ENCODE assay signal across 14 cellular contexts in genomic region chr3:143283432-143284128, GRCh38.
A peak's percentile ranks its signal among the peaks of the same experiment; 100 is the strongest.
DNase-seq lines count a peak whose midpoint lies in the region; TF ChIP-seq lines count a peak whose summit lies in the region.
"Had no signal": no experiment of that assay in that cellular context is flagged by ENCODE, and none has a peak within 500 bp of the region (broad histone marks: within the 10 kb centered on the region; RNA-seq: fewer than 3 reads in every experiment).

No MANE protein-coding gene starts in this region.

- no peak overlapping the region for H3K4me3 ChIP-seq in thyroid gland (replicated peaks in 1 of 3)
- H3K4me3 ChIP-seq: esophagus muscularis mucosa, vagina had no signal

- intact Hi-C loops in thyroid gland (cut with DNase I): no loop called here

- no peaks in the 10 kb centered on the region for H3K9me3 ChIP-seq in thyroid gland
- H3K9me3 ChIP-seq: esophagus muscularis mucosa, vagina had no signal

- 62 to 68% methylated on average over 4 of the region's 4 CpGs for WGBS in thyroid gland, 2 donors

- H3K27me3 ChIP-seq in thyroid gland: no peaks in the 10 kb centered on the region
- H3K27me3 ChIP-seq: esophagus muscularis mucosa, vagina had no signal

- peaks cover 0 to 5% of the 10 kb centered on the region in 2 donors for H3K4me1 ChIP-seq in thyroid gland
- H3K4me1 ChIP-seq: esophagus muscularis mucosa had no signal

- no peak for TF ChIP-seq CTCF in thyroid gland (IDR thresholded peaks at IDR 0.05)

- TF ChIP-seq POLR2A in thyroid gland (IDR thresholded peaks at IDR 0.05): no peak

- peak; percentile 6 for DNase-seq in activated T-cell treated with anti-CD3 and anti-CD28 coated beads for 48 hours (ENCODE audit: low read depth)
- DNase-seq in activated T-cell treated with anti-CD3 and anti-CD28 coated beads for 4 hours: no peak
- peak; percentile 54 for DNase-seq in OCI-M2 (lab: John Stamatoyannopoulos, UW; ENCODE audit: unreplicated experiment)
- peak; percentile 62 for DNase-seq in astrocyte of the hippocampus (ENCODE audit: low read depth, low spot score)
- DNase-seq in stimulated activated CD8-positive, alpha-beta memory T cell treated with anti-CD3 and anti-CD28 coated beads, Interleukin-4, amount 100 ng/mL, for 48 hours: peak; percentile 28
- DNase-seq in GM19238 (ENCODE audit: insufficient read length, low spot score): no peak
- no peak for DNase-seq in thyroid gland
- no peak for DNase-seq in NCI-H526 (lab: John Stamatoyannopoulos, UW)
- DNase-seq: activated CD4-positive, alpha-beta memory T cell treated with anti-CD3 and anti-CD28 coated beads, Interleukin-2, amount 10 ng/mL, durations not matched to agents 7 days and 5 days; Karpas-422; NCI-H2107; posterior cingulate gyrus had no signal

- peak overlapping the region in 1 of 3 donors; percentile 5 for H3K27ac ChIP-seq in thyroid gland
- H3K27ac ChIP-seq: esophagus muscularis mucosa, vagina had no signal

- H3K36me3 ChIP-seq in thyroid gland: no peaks in the 10 kb centered on the region
- H3K36me3 ChIP-seq: esophagus muscularis mucosa, vagina had no signal

Comparison
In these comparisons a context has a peak if more than half of its experiments do, and no peak if none do; other contexts are left out.
1. DNase-seq: peak in activated T-cell treated with anti-CD3 and anti-CD28 coated beads for 48 hours (single experiment), OCI-M2 (single experiment), astrocyte of the hippocampus (single experiment) and stimulated activated CD8-positive, alpha-beta memory T cell treated with anti-CD3 and anti-CD28 coated beads, Interleukin-4, amount 100 ng/mL, for 48 hours (single experiment); none in activated T-cell treated with anti-CD3 and anti-CD28 coated beads for 4 hours (single experiment), GM19238 (single experiment), thyroid gland (0 of 2) and NCI-H526 (0 of 2).